Comparison of ENCODE assay signal across 8 cellular contexts in genomic region chr4:152937535-152938236, GRCh38. TPM values are rescaled to one million over a fixed set of nuclear protein-coding genes. Genes with fewer than 3 reads are reported as not detected.
DNase-seq lines count a peak whose midpoint lies in the region; ATAC-seq, FAIRE-seq and TF ChIP-seq lines count a peak whose summit lies in the region.

No MANE protein-coding gene starts in this region.

- no peaks in the 10 kb centered on the region for H3K9me2 ChIP-seq in hepatocyte (replicated peaks; ENCODE audit: insufficient read depth)

- POLR2A ChIA-PET in AG04450 (lab: Yijun Ruan, JAX), result no interaction called here

- TF ChIP-seq CTCF in AG04450 (IDR thresholded peaks at IDR 0.05; ENCODE audit: low read depth, low read length) (no peak), NB4 (IDR thresholded peaks at IDR 0.05; ENCODE audit: low read depth, low read length) (no peak), astrocyte (IDR thresholded peaks at IDR 0.05; ENCODE audit: insufficient read depth, low read depth, low read length) (no peak), hepatocyte (IDR thresholded peaks at IDR 0.05; ENCODE audit: poor library complexity) (no peak)

- H3K27me3 Mint-ChIP-seq in astrocyte (ENCODE audit: low read depth, unreplicated experiment), result peaks cover 30% of the 10 kb centered on the region

- peaks cover 4% of the 10 kb centered on the region for H3K4me1 Mint-ChIP-seq in astrocyte (ENCODE audit: low read depth, unreplicated experiment)

- H3K27ac ChIP-seq in AG04450 (ENCODE audit: low read depth, low read length) (no peak overlapping the region), astrocyte (ENCODE audit: low read depth, low read length) (no peak overlapping the region), hepatocyte (peak overlapping the region; percentile 21), rectal smooth muscle tissue (ENCODE audit: low read depth, low read length) (peak overlapping the region; percentile 8)

- CTCF ChIA-PET in AG04450 (lab: Charles Lee), result no interaction called here

- H3K9me3 ChIP-seq in AG04450 (ENCODE audit: control insufficient read depth, insufficient read depth, low read length) (no peaks in the 10 kb centered on the region; the same call in 1 of the 2 replicates), astrocyte (ENCODE audit: insufficient read depth, low read depth, low read length) (no peaks in the 10 kb centered on the region), hepatocyte (ENCODE audit: low read depth) (no peaks in the 10 kb centered on the region)

- H2AFZ ChIP-seq in astrocyte (ENCODE audit: low read depth, low read length), result peak overlapping the region; percentile 78
- peak overlapping the region; percentile 76 for H2AFZ ChIP-seq in hepatocyte

- under 1% methylated on average over 50 of the region's 75 CpGs for WGBS in hepatocyte (ENCODE audit: low lambda C conversion rate, missing lambda C conversion rate)

- H3K27ac Mint-ChIP-seq in astrocyte (ENCODE audit: unreplicated experiment), result peak overlapping the region; percentile 72

- H3K9ac ChIP-seq in astrocyte (ENCODE audit: low read length), result peak overlapping the region; percentile 67
- H3K9ac ChIP-seq in rectal smooth muscle tissue (ENCODE audit: low read length), result no peak overlapping the region

- H3K36me3 Mint-ChIP-seq in astrocyte (ENCODE audit: low read depth, unreplicated experiment), result peaks cover 5% of the 10 kb centered on the region

- H3K4me1 ChIP-seq in astrocyte (ENCODE audit: insufficient read depth, low read length) (peaks cover 13% of the 10 kb centered on the region), hepatocyte (ENCODE audit: insufficient read depth) (no peaks in the 10 kb centered on the region), rectal smooth muscle tissue (ENCODE audit: control insufficient read depth, insufficient read depth, low read length) (no peaks in the 10 kb centered on the region)

- H3K79me2 ChIP-seq in astrocyte (ENCODE audit: insufficient read depth, low read length), result peaks cover 4% of the 10 kb centered on the region
- H3K79me2 ChIP-seq in hepatocyte, result no peaks in the 10 kb centered on the region

- TF ChIP-seq POLR2A in GM12892 (IDR thresholded peaks at IDR 0.05; ENCODE audit: low read depth, low read length) (no peak), NB4 (IDR thresholded peaks at IDR 0.05; ENCODE audit: extremely low read depth, insufficient read length) (no peak)

- H3K4me3 ChIP-seq in AG04450 (ENCODE audit: low read depth, low read length) (peak overlapping the region; percentile 53), NB4 (ENCODE audit: low read depth, low read length) (no peak overlapping the region), astrocyte (ENCODE audit: insufficient read depth, low read depth, low read length) (peak overlapping the region; percentile 67), hepatocyte (peak overlapping the region; percentile 96), rectal smooth muscle tissue (ENCODE audit: low read length) (peak overlapping the region; percentile 65)

- H3K9me3 Mint-ChIP-seq in astrocyte (ENCODE audit: unreplicated experiment), result peaks cover 2% of the 10 kb centered on the region

- peak overlapping the region; percentile 94 for H3K4me2 ChIP-seq in astrocyte (ENCODE audit: low read length)
- H3K4me2 ChIP-seq in hepatocyte, result peak overlapping the region; percentile 100

- H3K27me3 ChIP-seq in AG04450 (ENCODE audit: control insufficient read depth, insufficient read depth, low read length), result peaks cover 64% of the 10 kb centered on the region
- peaks cover 40% of the 10 kb centered on the region for H3K27me3 ChIP-seq in astrocyte (ENCODE audit: insufficient read depth, low read length)
- H3K27me3 ChIP-seq in hepatocyte, result peaks cover 9% of the 10 kb centered on the region
- H3K27me3 ChIP-seq in rectal smooth muscle tissue (ENCODE audit: control insufficient read depth, insufficient read depth, low read length), result no peaks in the 10 kb centered on the region

- no peaks in the 10 kb centered on the region for H3K36me3 ChIP-seq in astrocyte (ENCODE audit: insufficient read depth, low read length)
- H3K36me3 ChIP-seq in hepatocyte (replicated peaks; ENCODE audit: insufficient read depth, low read depth), result no peaks in the 10 kb centered on the region
- no peaks in the 10 kb centered on the region for H3K36me3 ChIP-seq in rectal smooth muscle tissue (ENCODE audit: control insufficient read depth, insufficient read depth, low read length)

- FAIRE-seq in GM12892 (lab: Jason Lieb, UNC) (no peak), astrocyte (lab: Jason Lieb, UNC) (no peak)

- ATAC-seq in GM18519 (IDR thresholded peaks at IDR 0.05; ENCODE audit: low FRiP score, unreplicated experiment), result no peak
- no peak for ATAC-seq in HG02938 (IDR thresholded peaks at IDR 0.05; ENCODE audit: unreplicated experiment)

- no peak for DNase-seq in AG04450 (ENCODE audit: low read depth, low spot score)
- peak; percentile 46 for DNase-seq in GM12892 (ENCODE audit: insufficient read length)
- DNase-seq in NB4 (ENCODE audit: low read depth), result peak; percentile 27
- DNase-seq in astrocyte (ENCODE audit: low read depth), result peak; percentile 34
- DNase-seq in hepatocyte (ENCODE audit: low spot score), result peak; percentile 77

- H4K20me1 ChIP-seq in astrocyte (ENCODE audit: insufficient read depth, low read length), result no peaks in the 10 kb centered on the region
- no peaks in the 10 kb centered on the region for H4K20me1 ChIP-seq in hepatocyte (ENCODE audit: insufficient read depth, poor library complexity, severe bottlenecking)

- H3K4me3 Mint-ChIP-seq in astrocyte (ENCODE audit: unreplicated experiment), result peak overlapping the region; percentile 81

RNA-seq across cellular contexts. Expression of gene FHDC1, which starts 1.6 kb away (rescaled TPM):
- polyA plus RNA-seq in AG04450 (2011; rRNA removed) (0.10 and 0.12 TPM in 2 replicates), hepatocyte (1.7 and 2.1 TPM in 2 replicates)
- polyA minus RNA-seq in AG04450 (2011; rRNA and poly(A)+ RNA removed), result 0.13 and 0.14 TPM in 2 replicates
- 0.06 TPM for polyA plus RNA-seq in GM12892 (2012; ENCODE audit: missing spikeins)
- total RNA-seq in astrocyte (1.5 and 1.7 TPM in 2 replicates), hepatocyte (3.1 TPM in 2 replicates)

Comparison
In these comparisons a context has a peak if more than half of its experiments do, and no peak if none do; other contexts are left out.
1. H3K27ac ChIP-seq: peak in hepatocyte (single experiment) and rectal smooth muscle tissue (single experiment); none in AG04450 (single experiment) and astrocyte (single experiment).